8 cellular contexts compared by ENCODE assay signal in genomic region chr16:3150346-3151218, GRCh38. TPM values are rescaled to one million over a fixed set of nuclear protein-coding genes. Genes with fewer than 3 reads are reported as not detected.
DNase-seq lines count a peak whose midpoint lies in the region; ATAC-seq and TF ChIP-seq lines count a peak whose summit lies in the region.

No MANE protein-coding gene starts in this region.

- H3K4me2 ChIP-seq in SU-DHL-6 (ENCODE audit: low read depth, low read length, poor library complexity, severe bottlenecking) = peak overlapping the region; percentile 74

- TF ChIP-seq EP300 in transverse colon (IDR thresholded peaks at IDR 0.05; ENCODE audit: low read depth) = no peak

- ATAC-seq in HG02759 (IDR thresholded peaks at IDR 0.05; ENCODE audit: unreplicated experiment) = peak; percentile 73

- H3K27me3 ChIP-seq in SU-DHL-6 (ENCODE audit: low read length) (no peaks in the 10 kb centered on the region), transverse colon (no peaks in the 10 kb centered on the region)

- no peaks in the 10 kb centered on the region for H4K20me1 ChIP-seq in SU-DHL-6 (ENCODE audit: low read depth, low read length)

- peak overlapping the region; percentile 71 for H2AFZ ChIP-seq in SU-DHL-6 (ENCODE audit: low read depth, low read length, severe bottlenecking)

- no peaks in the 10 kb centered on the region for H3K79me2 ChIP-seq in SU-DHL-6 (ENCODE audit: insufficient read depth, low read length)

- peak overlapping the region; percentile 66 for H3K9ac ChIP-seq in SU-DHL-6 (ENCODE audit: low read length)

- H3K9me2 ChIP-seq in SU-DHL-6 (replicated peaks; ENCODE audit: insufficient read depth, low read length) = no peaks in the 10 kb centered on the region

- TF ChIP-seq POLR2A in transverse colon (IDR thresholded peaks at IDR 0.05) = no peak

- 0 to 2% methylated on average over 3 to 37 of the region's 62 CpGs for WGBS in transverse colon (ENCODE audit: low coverage in 1 of 2), 2 donors

- H3K9me3 ChIP-seq in SU-DHL-6 (ENCODE audit: insufficient read depth, low read length) = no peaks in the 10 kb centered on the region
- H3K9me3 ChIP-seq in transverse colon = no peaks in the 10 kb centered on the region

- H3K4me3 ChIP-seq in GM12865 (ENCODE audit: low read depth, low read length) (peak overlapping the region; percentile 82), SU-DHL-6 (ENCODE audit: insufficient read depth, low read length, poor library complexity, severe bottlenecking) (peak overlapping the region; percentile 64), transverse colon (peak overlapping the region; percentile 38 to 75 (median 53))

- H3K36me3 ChIP-seq in SU-DHL-6 (ENCODE audit: low read length) (no peaks in the 10 kb centered on the region), transverse colon (no peaks in the 10 kb centered on the region)

- peaks cover 12% of the 10 kb centered on the region; the same call in 1 of the 2 replicates for H3F3A ChIP-seq in SU-DHL-6 (ENCODE audit: insufficient read depth)

- H3K27ac ChIP-seq in SU-DHL-6 (ENCODE audit: low read depth, low read length) = peak overlapping the region; percentile 39
- H3K27ac ChIP-seq in transverse colon = peak overlapping the region; percentile 86 to 92 (median 90)

- DNase-seq in GM12865 (ENCODE audit: low read depth) (peak; percentile 97), NCI-H128 (lab: John Stamatoyannopoulos, UW; ENCODE audit: unreplicated experiment) (peak; percentile 92), cardiac septum (ENCODE audit: low spot score) (peak; percentile 94), pons (ENCODE audit: low spot score) (peak; percentile 96), transverse colon (peak; percentile 98)
- peak; percentile 93 for DNase-seq in activated naive CD8-positive, alpha-beta T cell treated with anti-CD3 and anti-CD28 coated beads, Interleukin-2, amount 50 U/mL, for 16 hours (ENCODE audit: low read depth, low spot score)

- intact Hi-C loops in cardiac septum (cut with DNase I) (no loop called here), transverse colon (cut with DNase I; ENCODE audit: low total_unique reads) (no loop called here)

- TF ChIP-seq CTCF in GM12865 (IDR thresholded peaks at IDR 0.05; ENCODE audit: insufficient read depth, low read depth, low read length, missing control alignments) (no peak), SU-DHL-6 (IDR thresholded peaks at IDR 0.05; ENCODE audit: insufficient read depth, low read length, poor library complexity, severe bottlenecking) (no peak), transverse colon (IDR thresholded peaks at IDR 0.05) (no peak)

- H3K4me1 ChIP-seq in transverse colon = peaks cover 11 to 33% (median 25%) of the 10 kb centered on the region in 4 donors

- in situ Hi-C loops in transverse colon (cut with MboI; ENCODE audit: low pct_ligation_motif_present in 1 of 4, low pct_unique_long_range_greater_than_20kb in 1 of 4, low sequenced_read_pairs in 3 of 4) = no loop called here

RNA-seq across cellular contexts. Expression of gene ZNF213, which starts 15.8 kb away (rescaled TPM):
- total RNA-seq in cardiac septum = 7.5 TPM
- 10 to 100 TPM; 12.1 to 64.3 (median 16.1) TPM for total RNA-seq in transverse colon

RNA-seq across cellular contexts. Expression of gene OR1F1, which starts 37.4 kb away (rescaled TPM):
- total RNA-seq in cardiac septum (not detected), transverse colon (not detected)

RNA-seq across cellular contexts. Expression of gene ZNF205, which starts 38.2 kb away (rescaled TPM):
- total RNA-seq in cardiac septum (6.5 TPM), transverse colon (10 to 100 TPM in 3 of 4 donors, 1 to 10 TPM in 1; 5.2 to 16.3 (median 15.5) TPM)

RNA-seq across cellular contexts. Expression of gene ZSCAN10, which starts 51.5 kb away (rescaled TPM):
- not detected for total RNA-seq in cardiac septum
- not detected for total RNA-seq in transverse colon

Comparison
In these comparisons a context has a peak if more than half of its experiments do, and no peak if none do; other contexts are left out.
1. Peak in every context shown above with its lines: DNase-seq, ATAC-seq, H3K4me3 ChIP-seq and H3K27ac ChIP-seq.